In the genomic region with DNA sequence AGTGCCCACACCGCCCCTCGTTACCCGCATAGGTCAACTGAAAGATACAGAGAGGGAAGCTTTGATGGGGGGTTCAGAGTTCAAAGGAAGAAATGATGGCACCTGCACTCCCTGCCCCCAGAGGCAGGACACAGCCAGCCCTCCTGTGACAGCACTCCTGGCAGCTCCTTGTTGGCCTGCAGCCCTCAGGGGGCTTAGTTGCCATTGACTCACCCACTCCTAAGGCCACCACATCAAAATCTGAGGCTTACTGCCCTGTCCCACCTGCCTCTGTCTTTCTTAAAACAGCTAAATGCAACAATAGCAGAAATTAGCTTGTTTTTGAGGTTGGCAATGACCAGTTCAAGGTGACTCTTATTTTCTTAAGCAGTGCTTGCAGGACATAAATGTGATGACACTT, we compare ENCODE assay signal across 18 cellular contexts. TPM values are rescaled to one million over a fixed set of nuclear protein-coding genes. Genes with fewer than 3 reads are reported as not detected.
DNase-seq lines count a peak whose midpoint lies in the region; ATAC-seq and TF ChIP-seq lines count a peak whose summit lies in the region.
"Had no signal": no experiment of that assay in that cellular context is flagged by ENCODE, and none has a peak within 500 bp of the region (broad histone marks: within the 10 kb centered on the region; RNA-seq: fewer than 3 reads in every experiment).

No MANE protein-coding gene starts in this region.

- H3K27me3 ChIP-seq in BLaER1 (0 out of 2 replicates have a peak, but pooled peaks cover 5% of the 10 kb centered on the region), Panc1 (ENCODE audit: control insufficient read depth, insufficient read depth, low read length) (no peaks in the 10 kb centered on the region), neural progenitor cell (no peaks in the 10 kb centered on the region)

- H3K27me3 Mint-ChIP-seq in chondrocyte (ENCODE audit: low read depth) (peaks cover 3% of the 10 kb centered on the region), neural progenitor cell (ENCODE audit: insufficient read depth, low read depth) (peaks cover 12% of the 10 kb centered on the region)
- H3K27me3 Mint-ChIP-seq in activated T-helper 1 cell treated with anti-CD3 and anti-CD28 coated beads, Interleukin-12 subunit alpha, Interleukin-12 subunit beta, Interleukin-2, Interleukin-4 antibody, amounts not matched to agents 30 ng/mL and 10 ng/mL and 1 ng/mL, durations not matched to agents 14 hours and 24 hours and 36 hours (ENCODE audit: insufficient read depth), result peaks cover 10% of the 10 kb centered on the region

- BruUV-seq in Panc1 (replicated peaks; lab: Mats Ljungman, UMichigan), result TSS peak; percentile 21

- no peaks in the 10 kb centered on the region for H3K9me3 ChIP-seq in BLaER1
- H3K9me3 ChIP-seq in Panc1 (ENCODE audit: control insufficient read depth, insufficient read depth, low read depth, low read length), result no peaks in the 10 kb centered on the region
- H3K9me3 ChIP-seq in neural progenitor cell (ENCODE audit: low read depth), result no peaks in the 10 kb centered on the region
- H3K9me3 ChIP-seq: BLaER1 treated with 17β-estradiol and CSF1 and Interleukin-3, amounts not matched to agents 10 nM and 100 nM had no signal

- intact Hi-C loops in Panc1 (cut with micrococcal nuclease; ENCODE audit: unreplicated experiment), result no loop called here
- intact Hi-C loops in activated T-helper 1 cell treated with anti-CD3 and anti-CD28 coated beads, Interleukin-12 subunit alpha, Interleukin-12 subunit beta, Interleukin-2, Interleukin-4 antibody, amounts not matched to agents 30 ng/mL and 10 ng/mL and 1 ng/mL, durations not matched to agents 14 hours and 24 hours and 36 hours (cut with micrococcal nuclease), result no loop called here

- TF ChIP-seq CTCF in Panc1 (IDR thresholded peaks at IDR 0.05), result no peak
- no peak for TF ChIP-seq CTCF in chondrocyte (IDR thresholded peaks at IDR 0.05)
- no peak for TF ChIP-seq CTCF in neural progenitor cell (IDR thresholded peaks at IDR 0.05)

- H3K4me3 Mint-ChIP-seq in chondrocyte (ENCODE audit: unreplicated experiment) (no peak overlapping the region), neural progenitor cell (no peak overlapping the region)
- no peak overlapping the region for H3K4me3 Mint-ChIP-seq in activated T-helper 1 cell treated with anti-CD3 and anti-CD28 coated beads, Interleukin-12 subunit alpha, Interleukin-12 subunit beta, Interleukin-2, Interleukin-4 antibody, amounts not matched to agents 30 ng/mL and 10 ng/mL and 1 ng/mL, durations not matched to agents 14 hours and 24 hours and 36 hours
- H3K4me3 Mint-ChIP-seq: CD8-positive, alpha-beta memory T cell had no signal

- H3K9me3 Mint-ChIP-seq in chondrocyte (ENCODE audit: low read depth) (no peaks in the 10 kb centered on the region), neural progenitor cell (no peaks in the 10 kb centered on the region)
- H3K9me3 Mint-ChIP-seq in activated T-helper 1 cell treated with anti-CD3 and anti-CD28 coated beads, Interleukin-12 subunit alpha, Interleukin-12 subunit beta, Interleukin-2, Interleukin-4 antibody, amounts not matched to agents 30 ng/mL and 10 ng/mL and 1 ng/mL, durations not matched to agents 14 hours and 24 hours and 36 hours, result no peaks in the 10 kb centered on the region
- H3K9me3 Mint-ChIP-seq: CD4-positive, CD25-positive, alpha-beta regulatory T cell; CD8-positive, alpha-beta memory T cell had no signal

- DNase-seq in 8988T (peak; percentile 7), Panc1 (ENCODE audit: low read depth, low spot score) (no peak), chondrocyte (ENCODE audit: low spot score) (peak; percentile 66), activated T-cell treated with anti-CD3 and anti-CD28 coated beads for 4 hours (no peak), kidney tubule cell (ENCODE audit: low spot score) (no peak), neural progenitor cell (ENCODE audit: low spot score) (no peak)
- no peak for DNase-seq in activated T-helper 1 cell treated with anti-CD3 and anti-CD28 coated beads, Interleukin-12 subunit alpha, Interleukin-12 subunit beta, Interleukin-2, Interleukin-4 antibody, amounts not matched to agents 30 ng/mL and 10 ng/mL and 1 ng/mL, durations not matched to agents 14 hours and 24 hours and 36 hours (ENCODE audit: low spot score)
- DNase-seq: CD4-positive, CD25-positive, alpha-beta regulatory T cell; CD8-positive, alpha-beta memory T cell; COR-L47; DMS153; DMS79; GDM1; GOT3; H7 had no signal

- H3F3A ChIP-seq in neural progenitor cell (ENCODE audit: low read depth), result no peaks in the 10 kb centered on the region

- H3K4me3 ChIP-seq in BLaER1, result no peak overlapping the region
- no peak overlapping the region for H3K4me3 ChIP-seq in Panc1 (ENCODE audit: low read depth in 2 of 2, low read length in 2 of 2)
- no peak overlapping the region for H3K4me3 ChIP-seq in neural progenitor cell
- H3K4me3 ChIP-seq: BLaER1 treated with 17β-estradiol and CSF1 and Interleukin-3, amounts not matched to agents 10 nM and 100 nM had no signal

- ATAC-seq in Panc1, result no peak

- H3K4me1 Mint-ChIP-seq in chondrocyte (ENCODE audit: low read depth) (peaks cover 6% of the 10 kb centered on the region), neural progenitor cell (peaks cover 35% of the 10 kb centered on the region)
- no peaks in the 10 kb centered on the region for H3K4me1 Mint-ChIP-seq in activated T-helper 1 cell treated with anti-CD3 and anti-CD28 coated beads, Interleukin-12 subunit alpha, Interleukin-12 subunit beta, Interleukin-2, Interleukin-4 antibody, amounts not matched to agents 30 ng/mL and 10 ng/mL and 1 ng/mL, durations not matched to agents 14 hours and 24 hours and 36 hours (ENCODE audit: low read depth)
- H3K4me1 Mint-ChIP-seq: CD4-positive, CD25-positive, alpha-beta regulatory T cell; CD8-positive, alpha-beta memory T cell had no signal

- H2AFZ ChIP-seq in neural progenitor cell (replicated peaks), result no peak overlapping the region

- peaks cover 10% of the 10 kb centered on the region for H3K4me1 ChIP-seq in BLaER1
- H3K4me1 ChIP-seq in Panc1 (ENCODE audit: control insufficient read depth, insufficient read depth, low read length), result peaks cover 28% of the 10 kb centered on the region
- H3K4me1 ChIP-seq in neural progenitor cell, result no peaks in the 10 kb centered on the region

- H3K79me2 ChIP-seq in neural progenitor cell (ENCODE audit: low read depth), result no peaks in the 10 kb centered on the region

- POLR2A ChIA-PET in Panc1 (lab: Charles Lee), result interaction anchor here (0.6 to 0.7 kb wide), 2 partner anchors 66 to 508 kb away, joined by 3 read pairs; no protein-coding TSS in a partner anchor

- in situ Hi-C loops in Panc1 (cut with HindIII; ENCODE audit: low pct_unique_long_range_greater_than_20kb, low sequenced_read_pairs), result no loop called here

- no peak overlapping the region for H3K27ac ChIP-seq in BLaER1
- peak overlapping the region; percentile 3; the same call in 1 of the 2 replicates for H3K27ac ChIP-seq in Panc1 (ENCODE audit: low read length)
- no peak overlapping the region for H3K27ac ChIP-seq in neural progenitor cell
- H3K27ac ChIP-seq: BLaER1 treated with 17β-estradiol and CSF1 and Interleukin-3, amounts not matched to agents 10 nM and 100 nM; KMS-11 had no signal

- H4K20me1 ChIP-seq in BLaER1 (no peaks in the 10 kb centered on the region), neural progenitor cell (ENCODE audit: low read depth) (no peaks in the 10 kb centered on the region)

- H3K9ac ChIP-seq in BLaER1 (no peak overlapping the region), neural progenitor cell (no peak overlapping the region)
- H3K9ac ChIP-seq: KMS-11 had no signal

- CTCF ChIA-PET in Panc1 (lab: Charles Lee), result interaction anchor here (0.8 kb wide), 1 partner anchor 126 kb away, joined by 3 read pairs; no protein-coding TSS in a partner anchor

- no peak overlapping the region for H3K27ac Mint-ChIP-seq in chondrocyte (ENCODE audit: unreplicated experiment)
- no peak overlapping the region for H3K27ac Mint-ChIP-seq in neural progenitor cell
- no peak overlapping the region for H3K27ac Mint-ChIP-seq in activated T-helper 1 cell treated with anti-CD3 and anti-CD28 coated beads, Interleukin-12 subunit alpha, Interleukin-12 subunit beta, Interleukin-2, Interleukin-4 antibody, amounts not matched to agents 30 ng/mL and 10 ng/mL and 1 ng/mL, durations not matched to agents 14 hours and 24 hours and 36 hours
- H3K27ac Mint-ChIP-seq: CD4-positive, CD25-positive, alpha-beta regulatory T cell had no signal

- H3K36me3 ChIP-seq in BLaER1, result no peaks in the 10 kb centered on the region
- H3K36me3 ChIP-seq in Panc1 (ENCODE audit: control insufficient read depth, insufficient read depth, low read length), result no peaks in the 10 kb centered on the region
- H3K36me3 ChIP-seq in neural progenitor cell, result no peaks in the 10 kb centered on the region
- H3K36me3 ChIP-seq: BLaER1 treated with 17β-estradiol and CSF1 and Interleukin-3, amounts not matched to agents 10 nM and 100 nM had no signal

- peak overlapping the region; percentile 36 for H3K4me2 ChIP-seq in BLaER1
- no peak overlapping the region for H3K4me2 ChIP-seq in neural progenitor cell
- H3K4me2 ChIP-seq: KMS-11 had no signal

- H3K36me3 Mint-ChIP-seq in chondrocyte (ENCODE audit: low read depth) (no peaks in the 10 kb centered on the region), neural progenitor cell (no peaks in the 10 kb centered on the region)
- no peaks in the 10 kb centered on the region for H3K36me3 Mint-ChIP-seq in activated T-helper 1 cell treated with anti-CD3 and anti-CD28 coated beads, Interleukin-12 subunit alpha, Interleukin-12 subunit beta, Interleukin-2, Interleukin-4 antibody, amounts not matched to agents 30 ng/mL and 10 ng/mL and 1 ng/mL, durations not matched to agents 14 hours and 24 hours and 36 hours (ENCODE audit: low read depth)
- H3K36me3 Mint-ChIP-seq: CD4-positive, CD25-positive, alpha-beta regulatory T cell; CD8-positive, alpha-beta memory T cell had no signal

RNA-seq across cellular contexts. Expression of gene SLC35F6, which starts 31.6 kb away (rescaled TPM):
- total RNA-seq in Panc1 (2021; ENCODE audit: unreplicated experiment), result 67.3 TPM
- 49.4 TPM for polyA plus RNA-seq in Panc1 (2012; ENCODE audit: insufficient read length)
- 35.5 to 48.4 TPM (median 46.1 TPM) in 3 replicates for total RNA-seq in chondrocyte
- 5.6 and 11.6 TPM in 2 replicates for total RNA-seq in neural progenitor cell (ENCODE audit: low replicate concordance)
- 14.3 and 14.5 TPM in 2 replicates for total RNA-seq in activated T-helper 1 cell treated with anti-CD3 and anti-CD28 coated beads, Interleukin-12 subunit alpha, Interleukin-12 subunit beta, Interleukin-2, Interleukin-4 antibody, amounts not matched to agents 30 ng/mL and 10 ng/mL and 1 ng/mL, durations not matched to agents 14 hours and 24 hours and 36 hours

RNA-seq across cellular contexts. Expression of gene KCNK3, which starts 39.9 kb away (rescaled TPM):
- 32.8 TPM for total RNA-seq in Panc1 (2021; ENCODE audit: unreplicated experiment)
- 44.4 TPM for polyA plus RNA-seq in Panc1 (2012; ENCODE audit: insufficient read length)
- total RNA-seq in chondrocyte, result 0.77 to 2.9 TPM (median 2.8 TPM) in 3 replicates
- not detected in 2 replicates for total RNA-seq in neural progenitor cell (ENCODE audit: low replicate concordance)
- total RNA-seq in activated T-helper 1 cell treated with anti-CD3 and anti-CD28 coated beads, Interleukin-12 subunit alpha, Interleukin-12 subunit beta, Interleukin-2, Interleukin-4 antibody, amounts not matched to agents 30 ng/mL and 10 ng/mL and 1 ng/mL, durations not matched to agents 14 hours and 24 hours and 36 hours, result not detected in 2 replicates
- total RNA-seq: CD4-positive, CD25-positive, alpha-beta regulatory T cell; CD8-positive, alpha-beta memory T cell had no signal
- polyA plus RNA-seq: CD4-positive, CD25-positive, alpha-beta regulatory T cell; CD8-positive, alpha-beta memory T cell had no signal

RNA-seq across cellular contexts. Expression of gene CENPA, which starts 53.4 kb away (rescaled TPM):
- total RNA-seq in Panc1 (2021; ENCODE audit: unreplicated experiment) (55.0 TPM), chondrocyte (2.6 to 6.2 TPM (median 4.6 TPM) in 3 replicates), neural progenitor cell (ENCODE audit: low replicate concordance) (42.8 and 55.0 TPM in 2 replicates)
- polyA plus RNA-seq in Panc1 (2012; ENCODE audit: insufficient read length), result 14.4 TPM
- 16.6 and 19.7 TPM in 2 replicates for total RNA-seq in activated T-helper 1 cell treated with anti-CD3 and anti-CD28 coated beads, Interleukin-12 subunit alpha, Interleukin-12 subunit beta, Interleukin-2, Interleukin-4 antibody, amounts not matched to agents 30 ng/mL and 10 ng/mL and 1 ng/mL, durations not matched to agents 14 hours and 24 hours and 36 hours

Comparison
In these comparisons a context has a peak if more than half of its experiments do, and no peak if none do; other contexts are left out.
1. DNase-seq: peak in 8988T (single experiment) and chondrocyte (single experiment); none in Panc1 (single experiment), activated T-cell treated with anti-CD3 and anti-CD28 coated beads for 4 hours (single experiment), kidney tubule cell (single experiment), neural progenitor cell (single experiment) and activated T-helper 1 cell treated with anti-CD3 and anti-CD28 coated beads, Interleukin-12 subunit alpha, Interleukin-12 subunit beta, Interleukin-2, Interleukin-4 antibody, amounts not matched to agents 30 ng/mL and 10 ng/mL and 1 ng/mL, durations not matched to agents 14 hours and 24 hours and 36 hours (single experiment).